In genomic region chr5:84585218-84585617, GRCh38 we compare ENCODE assay signal across 18 cellular contexts.
DNase-seq lines count a peak whose midpoint lies in the region; ATAC-seq and TF ChIP-seq lines count a peak whose summit lies in the region.
"Had no signal": no experiment of that assay in that cellular context is flagged by ENCODE, and none has a peak within 500 bp of the region (broad histone marks: within the 10 kb centered on the region; RNA-seq: fewer than 3 reads in every experiment).

No MANE protein-coding gene starts in this region.

- no peak overlapping the region for H2BK15ac ChIP-seq in neuronal stem cell (ENCODE audit: low read length)

- peaks cover 2% of the 10 kb centered on the region for H3K27me3 Mint-ChIP-seq in glutamatergic neuron (ENCODE audit: unreplicated experiment)
- H3K27me3 Mint-ChIP-seq: CD4-positive, CD25-positive, alpha-beta regulatory T cell; CD8-positive, alpha-beta memory T cell; IgD-negative memory B cell had no signal

- H2AFZ ChIP-seq in neuronal stem cell (ENCODE audit: low read length) = peak overlapping the region; percentile 12

- no peaks in the 10 kb centered on the region for H3K4me1 Mint-ChIP-seq in glutamatergic neuron (ENCODE audit: low read depth, unreplicated experiment)
- H3K4me1 Mint-ChIP-seq: CD4-positive, CD25-positive, alpha-beta regulatory T cell; CD8-positive, alpha-beta memory T cell; IgD-negative memory B cell had no signal

- no peak overlapping the region for H4K8ac ChIP-seq in neuronal stem cell (ENCODE audit: low read depth, low read length)

- H3K27ac Mint-ChIP-seq in glutamatergic neuron (ENCODE audit: unreplicated experiment) = no peak overlapping the region
- H3K27ac Mint-ChIP-seq: CD4-positive, CD25-positive, alpha-beta regulatory T cell; CD8-positive, alpha-beta memory T cell; IgD-negative memory B cell had no signal

- CTCF ChIA-PET in HEK293 (lab: Yijun Ruan, JAX) = interaction anchor here (0.6 to 1.0 kb wide), 2 partner anchors 29 to 1018 kb away, joined by 3 read pairs; no protein-coding TSS in a partner anchor

- no peak overlapping the region for H2BK120ac ChIP-seq in neuronal stem cell (ENCODE audit: low read depth, low read length)

- ATAC-seq in GM19324 (IDR thresholded peaks at IDR 0.05; ENCODE audit: low FRiP score, unreplicated experiment) = no peak
- ATAC-seq: HepG2 had no signal

- no peak overlapping the region for H3K18ac ChIP-seq in neuronal stem cell (ENCODE audit: low read length)

- H2BK5ac ChIP-seq in neuronal stem cell (ENCODE audit: low read length) = no peak overlapping the region

- no peak for TF ChIP-seq CTCF in HEK293 (tag by site-specific recombination; IDR thresholded peaks at IDR 0.05)
- no peak for TF ChIP-seq CTCF in glutamatergic neuron (IDR thresholded peaks at IDR 0.05; ENCODE audit: partially characterized antibody, unreplicated experiment)

- H2BK12ac ChIP-seq in neuronal stem cell (ENCODE audit: low read length) = no peak overlapping the region

- H3K4me3 Mint-ChIP-seq in glutamatergic neuron (ENCODE audit: unreplicated experiment) = no peak overlapping the region
- H3K4me3 Mint-ChIP-seq: CD4-positive, CD25-positive, alpha-beta regulatory T cell; CD8-positive, alpha-beta memory T cell; IgD-negative memory B cell had no signal

- no peak overlapping the region for H3K4me2 ChIP-seq in neuronal stem cell (ENCODE audit: insufficient read depth, low read length, poor library complexity, severe bottlenecking)

- DNase-seq in glutamatergic neuron (peak; percentile 21), neuronal stem cell (ENCODE audit: low spot score) (no peak), cerebellar nuclear complex (lab: John Stamatoyannopoulos, UW) (no peak), globus pallidus (ENCODE audit: low spot score) (no peak)
- DNase-seq: ACHN; BE2C; C1 segment of cervical spinal cord; CD4-positive, CD25-positive, alpha-beta regulatory T cell; CD8-positive, alpha-beta memory T cell; COR-L47; DMS 273 treated with DMSO at 0.1 percent for 48 hours; GDM1; KBM-7 had no signal

- H3K27me3 ChIP-seq in neuronal stem cell (ENCODE audit: control insufficient read depth in 3 of 3, insufficient read depth in 3 of 3, low read depth in 1 of 3, low read length in 3 of 3) = no peaks in the 10 kb centered on the region
- H3K27me3 ChIP-seq: BE2C had no signal

- no peaks in the 10 kb centered on the region for H3K79me1 ChIP-seq in neuronal stem cell (ENCODE audit: low read depth, low read length)

- no CpG with 5 or more reads among the region's 5 CpGs for WGBS in neuronal stem cell (ENCODE audit: extremely low coverage in 2 of 2, insufficient read length in 2 of 2, insufficient replicate concordance in 1 of 2), 2 donors

- H3K4me3 ChIP-seq in HEK293 (ENCODE audit: low read depth, low read length) (no peak overlapping the region), neuronal stem cell (ENCODE audit: low read length in 2 of 2) (no peak overlapping the region)
- H3K4me3 ChIP-seq: HAP-1 had no signal

- no peak overlapping the region for H3K4ac ChIP-seq in neuronal stem cell (ENCODE audit: low read length)

- H3K9me3 Mint-ChIP-seq in glutamatergic neuron (ENCODE audit: unreplicated experiment) = no peaks in the 10 kb centered on the region

- H2AK5ac ChIP-seq in neuronal stem cell (ENCODE audit: low read depth, low read length) = no peak overlapping the region

- no peak overlapping the region for H3K23ac ChIP-seq in neuronal stem cell (ENCODE audit: low read depth, low read length, poor library complexity)

- H3K14ac ChIP-seq in neuronal stem cell (ENCODE audit: low read length) = no peak overlapping the region

- H3K27ac ChIP-seq in HEK293 (ENCODE audit: extremely low read depth, low read depth, low read length) = no peak overlapping the region
- H3K27ac ChIP-seq in neuronal stem cell (replicated peaks; ENCODE audit: low read length) = no peak overlapping the region

- no peaks in the 10 kb centered on the region for H3K36me3 Mint-ChIP-seq in glutamatergic neuron (ENCODE audit: unreplicated experiment)
- H3K36me3 Mint-ChIP-seq: CD4-positive, CD25-positive, alpha-beta regulatory T cell; CD8-positive, alpha-beta memory T cell; IgD-negative memory B cell had no signal

- H3K36me3 ChIP-seq in HEK293 (ENCODE audit: control insufficient read depth in 2 of 2, insufficient read depth in 1 of 2, low read length in 2 of 2) (no peaks in the 10 kb centered on the region), neuronal stem cell (replicated peaks in 1 of 2; ENCODE audit: control insufficient read depth in 2 of 2, insufficient read depth in 2 of 2, low read length in 2 of 2) (no peaks in the 10 kb centered on the region)
- H3K36me3 ChIP-seq: BE2C, HAP-1 had no signal

- H4K91ac ChIP-seq in neuronal stem cell (ENCODE audit: low read depth, low read length, poor library complexity) = no peak overlapping the region

- POLR2A ChIA-PET in HEK293 (lab: Yijun Ruan, JAX) = no interaction called here

- no peak overlapping the region for H3K9ac ChIP-seq in neuronal stem cell (ENCODE audit: low read depth, low read length, poor library complexity)

- H3K4me1 ChIP-seq in HEK293 (ENCODE audit: control insufficient read depth, insufficient read depth, low read length) (no peaks in the 10 kb centered on the region), neuronal stem cell (ENCODE audit: control insufficient read depth in 2 of 2, insufficient read depth in 1 of 2, low read depth in 1 of 2, low read length in 2 of 2) (no peaks in the 10 kb centered on the region)
- H3K4me1 ChIP-seq: BE2C, HAP-1 had no signal

- H3K9me3 ChIP-seq in HEK293 (ENCODE audit: control insufficient read depth, insufficient read depth, low read depth, low read length) (no peaks in the 10 kb centered on the region), neuronal stem cell (replicated peaks in 1 of 2; ENCODE audit: control insufficient read depth in 2 of 2, insufficient read depth in 1 of 2, low read depth in 1 of 2, low read length in 2 of 2) (no peaks in the 10 kb centered on the region)
- H3K9me3 ChIP-seq: BE2C, HAP-1 had no signal

TF ChIP-seq in HEK293, 187 proteins besides CTCF, POLR2A, EP300 and RAD21:
- TF ChIP-seq SP7 (tag by site-specific recombination; IDR thresholded peaks at IDR 0.05) (no peak), ZNF610 (tag by site-specific recombination; IDR thresholded peaks at IDR 0.05; ENCODE audit: borderline replicate concordance) (peak; percentile 89), ZNF76 (tag by site-specific recombination; IDR thresholded peaks at IDR 0.05; ENCODE audit: borderline replicate concordance, low read depth) (no peak), OVOL3 (tag by site-specific recombination; IDR thresholded peaks at IDR 0.05) (no peak), KLF1 (tag by site-specific recombination; IDR thresholded peaks at IDR 0.05) (no peak), ZNF114 (tag by site-specific recombination; IDR thresholded peaks at IDR 0.05) (no peak)
- TF ChIP-seq, protein P1, sequence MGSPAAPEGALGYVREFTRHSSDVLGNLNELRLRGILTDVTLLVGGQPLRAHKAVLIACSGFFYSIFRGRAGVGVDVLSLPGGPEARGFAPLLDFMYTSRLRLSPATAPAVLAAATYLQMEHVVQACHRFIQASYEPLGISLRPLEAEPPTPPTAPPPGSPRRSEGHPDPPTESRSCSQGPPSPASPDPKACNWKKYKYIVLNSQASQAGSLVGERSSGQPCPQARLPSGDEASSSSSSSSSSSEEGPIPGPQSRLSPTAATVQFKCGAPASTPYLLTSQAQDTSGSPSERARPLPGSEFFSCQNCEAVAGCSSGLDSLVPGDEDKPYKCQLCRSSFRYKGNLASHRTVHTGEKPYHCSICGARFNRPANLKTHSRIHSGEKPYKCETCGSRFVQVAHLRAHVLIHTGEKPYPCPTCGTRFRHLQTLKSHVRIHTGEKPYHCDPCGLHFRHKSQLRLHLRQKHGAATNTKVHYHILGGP (tag by site-specific recombination; IDR thresholded peaks at IDR 0.05) = no peak
